Comparison of ENCODE assay signal across 11 cellular contexts in the genomic region with DNA sequence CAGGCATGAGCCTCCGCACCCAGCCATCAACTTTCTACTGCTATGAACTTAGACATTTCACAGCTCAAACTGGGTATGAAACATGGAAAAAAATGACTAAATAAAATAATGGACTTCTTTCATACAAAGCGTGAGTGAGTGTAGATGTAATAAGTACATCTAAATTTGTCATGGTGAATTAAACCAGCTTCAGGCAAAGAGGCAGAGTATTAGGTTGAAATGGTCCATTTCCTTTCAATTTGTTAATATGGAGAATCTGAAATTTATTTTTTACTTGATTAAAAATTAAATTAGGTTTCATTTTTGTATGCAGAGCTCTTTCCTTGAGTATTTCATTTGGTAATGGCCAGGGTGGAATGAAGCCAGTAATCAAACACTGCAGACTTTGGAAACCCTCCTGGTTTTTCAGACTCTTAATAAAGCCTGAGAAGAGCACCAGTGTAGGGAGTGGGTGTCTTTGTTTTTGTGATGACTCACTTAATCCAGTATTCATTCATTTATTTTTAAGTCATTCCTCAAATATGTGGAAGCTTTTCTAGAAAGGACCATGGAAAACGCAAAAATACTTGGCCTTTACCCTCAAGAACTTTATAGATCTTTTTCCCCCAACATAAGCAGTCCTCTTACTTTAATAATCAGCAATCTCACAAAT. TPM values are rescaled to one million over a fixed set of nuclear protein-coding genes. Genes with fewer than 3 reads are reported as not detected.
DNase-seq lines count a peak whose midpoint lies in the region; ATAC-seq and TF ChIP-seq lines count a peak whose summit lies in the region.
"Had no signal": no experiment of that assay in that cellular context is flagged by ENCODE, and none has a peak within 500 bp of the region (broad histone marks: within the 10 kb centered on the region; RNA-seq: fewer than 3 reads in every experiment).

No MANE protein-coding gene starts in this region.

- peak overlapping the region in 3 of 5 donors; percentile 7 to 89 (median 38) for H3K27ac ChIP-seq in adrenal gland
- H3K27ac ChIP-seq: neutrophil had no signal

- POLR2A ChIA-PET in GM10248 (lab: Yijun Ruan, JAX), result no interaction called here

- DNase-seq in Daoy (ENCODE audit: low read depth), result peak; percentile 78
- DNase-seq in adrenal gland, result no peak
- DNase-seq in foreskin melanocyte, result peak; percentile 92
- peak; percentile 77 for DNase-seq in skeletal muscle cell (ENCODE audit: low read depth)
- no peak for DNase-seq in NCI-H2196 treated with DMSO at 0.1 percent for 48 hours (lab: John Stamatoyannopoulos, UW; ENCODE audit: unreplicated experiment)
- DNase-seq in GM10248 (ENCODE audit: extremely low spot score), result no peak
- DNase-seq: activated T-cell treated with anti-CD3 and anti-CD28 coated beads, Interleukin-2, amount 50 U/mL, for 4 hours; NCI-H187 had no signal

- TF ChIP-seq CTCF in adrenal gland (IDR thresholded peaks at IDR 0.05), result no peak
- no peak for TF ChIP-seq CTCF in GM10248 (IDR thresholded peaks at IDR 0.05; ENCODE audit: control extremely low read depth, extremely low read depth, low read depth, missing control alignments)

- no peaks in the 10 kb centered on the region for H3K9me3 ChIP-seq in adrenal gland (replicated peaks in 1 of 3)
- H3K9me3 ChIP-seq: neutrophil had no signal

- ATAC-seq in HG02588 (IDR thresholded peaks at IDR 0.05; ENCODE audit: unreplicated experiment) (no peak), HG02938 (IDR thresholded peaks at IDR 0.05; ENCODE audit: unreplicated experiment) (no peak)
- ATAC-seq: activated T-cell treated with anti-CD3 and anti-CD28 coated beads, Interleukin-2, amount 50 U/mL, for 4 hours had no signal

- H3K27me3 ChIP-seq in adrenal gland, result no peaks in the 10 kb centered on the region
- H3K27me3 ChIP-seq: neutrophil had no signal

- no peaks in the 10 kb centered on the region for H3K36me3 ChIP-seq in adrenal gland (replicated peaks in 1 of 2)
- H3K36me3 ChIP-seq: neutrophil had no signal

- CTCF ChIA-PET in GM10248 (lab: Yijun Ruan, JAX), result interaction anchor here (0.8 to 3.5 kb wide), 3 partner anchors 20 to 170 kb away, joined by 4 to 17 read pairs (median 5); no protein-coding TSS in a partner anchor

- H3K4me3 ChIP-seq in adrenal gland, result no peak overlapping the region
- H3K4me3 ChIP-seq in skeletal muscle cell (ENCODE audit: low read depth, low read length), result no peak overlapping the region

- 73 to 78% (median 75%) methylated on average over 3 of the region's 3 CpGs for WGBS in adrenal gland, 4 donors

- TF ChIP-seq POLR2A in adrenal gland (IDR thresholded peaks at IDR 0.05), result no peak

- peaks cover 22 to 41% of the 10 kb centered on the region in 2 donors for H3K4me1 ChIP-seq in adrenal gland (replicated peaks in 1 of 2)

- intact Hi-C loops in adrenal gland (cut with DNase I), result no loop called here

RNA-seq across cellular contexts. Expression of a gene that starts 49.2 kb away (rescaled TPM):
- total RNA-seq in Daoy (2014; rRNA removed; shearing (Covaris generic)), result 2.8 and 3.1 TPM in 2 replicates
- 10 to 100 TPM in 5 of 8 donors, 1 to 10 TPM in 3; 2.2 to 24.3 (median 14.3) TPM for total RNA-seq in adrenal gland
- polyA plus RNA-seq in adrenal gland, result 10 to 100 TPM in 1 of 3 donors, 1 to 10 TPM in 2; 1.5 to 29.9 (median 3.0) TPM

Comparison
In these comparisons a context has a peak if more than half of its experiments do, and no peak if none do; other contexts are left out.
1. DNase-seq: peak in Daoy (single experiment), foreskin melanocyte (single experiment) and skeletal muscle cell (single experiment); none in adrenal gland (0 of 7), NCI-H2196 treated with DMSO at 0.1 percent for 48 hours (single experiment) and GM10248 (single experiment).